Comparison of ENCODE assay signal across 8 cellular contexts in genomic region chr12:6851921-6852650, GRCh38. TPM values are rescaled to one million over a fixed set of nuclear protein-coding genes. Genes with fewer than 3 reads are reported as not detected.
DNase-seq lines count a peak whose midpoint lies in the region; ATAC-seq, FAIRE-seq and TF ChIP-seq lines count a peak whose summit lies in the region.

A gene with protein sequence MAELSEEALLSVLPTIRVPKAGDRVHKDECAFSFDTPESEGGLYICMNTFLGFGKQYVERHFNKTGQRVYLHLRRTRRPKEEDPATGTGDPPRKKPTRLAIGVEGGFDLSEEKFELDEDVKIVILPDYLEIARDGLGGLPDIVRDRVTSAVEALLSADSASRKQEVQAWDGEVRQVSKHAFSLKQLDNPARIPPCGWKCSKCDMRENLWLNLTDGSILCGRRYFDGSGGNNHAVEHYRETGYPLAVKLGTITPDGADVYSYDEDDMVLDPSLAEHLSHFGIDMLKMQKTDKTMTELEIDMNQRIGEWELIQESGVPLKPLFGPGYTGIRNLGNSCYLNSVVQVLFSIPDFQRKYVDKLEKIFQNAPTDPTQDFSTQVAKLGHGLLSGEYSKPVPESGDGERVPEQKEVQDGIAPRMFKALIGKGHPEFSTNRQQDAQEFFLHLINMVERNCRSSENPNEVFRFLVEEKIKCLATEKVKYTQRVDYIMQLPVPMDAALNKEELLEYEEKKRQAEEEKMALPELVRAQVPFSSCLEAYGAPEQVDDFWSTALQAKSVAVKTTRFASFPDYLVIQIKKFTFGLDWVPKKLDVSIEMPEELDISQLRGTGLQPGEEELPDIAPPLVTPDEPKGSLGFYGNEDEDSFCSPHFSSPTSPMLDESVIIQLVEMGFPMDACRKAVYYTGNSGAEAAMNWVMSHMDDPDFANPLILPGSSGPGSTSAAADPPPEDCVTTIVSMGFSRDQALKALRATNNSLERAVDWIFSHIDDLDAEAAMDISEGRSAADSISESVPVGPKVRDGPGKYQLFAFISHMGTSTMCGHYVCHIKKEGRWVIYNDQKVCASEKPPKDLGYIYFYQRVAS (plus strand): TSS chr12:6852150. CDS start chr12:6852180, 30 bp downstream.

- peak; percentile 79 for ATAC-seq in GM18907 (IDR thresholded peaks at IDR 0.05; ENCODE audit: unreplicated experiment)
- peak; percentile 68 for ATAC-seq in HG03159 (IDR thresholded peaks at IDR 0.05; ENCODE audit: unreplicated experiment)

- POLR2A ChIA-PET in AG04449 (lab: Yijun Ruan, JAX), result interaction anchor here (1.0 to 8.8 kb wide), 11 partner anchors 11 to 313 kb away, joined by 3 to 164 read pairs (median 8); partner anchors contain the start of genes GNB3, MLF2, P3H3 and PTMS

- CTCF ChIA-PET in AG04449 (lab: Yijun Ruan, JAX), result interaction anchor here (1.1 to 18.1 kb wide), 9 partner anchors 11 to 168 kb away, joined by 3 to 316 read pairs (median 12); partner anchors contain the start of genes GNB3, MLF2, P3H3 and PTMS

- H3K4me3 ChIP-seq in AG04449 (ENCODE audit: low read depth, low read length), result peak within 1 kb of the TSS; percentile 98
- H3K4me3 ChIP-seq in WI38 (ENCODE audit: low read depth, low read length), result peak within 1 kb of the TSS; percentile 65
- peak within 1 kb of the TSS; percentile 79 for H3K4me3 ChIP-seq in bronchial epithelial cell (ENCODE audit: low read depth, low read length)
- H3K4me3 ChIP-seq in iPS-20b (ENCODE audit: low read length), result peak within 1 kb of the TSS; percentile 77
- peak within 1 kb of the TSS; percentile 54 to 55 for H3K4me3 ChIP-seq in small intestine (ENCODE audit: low read depth in 1 of 2, low read length in 2 of 2)

- no peak for TF ChIP-seq CTCF in AG04449 (IDR thresholded peaks at IDR 0.05; ENCODE audit: insufficient read depth, low read length, missing control alignments)
- TF ChIP-seq CTCF in WI38 (IDR thresholded peaks at IDR 0.05; ENCODE audit: low read depth, low read length), result no peak
- no peak for TF ChIP-seq CTCF in bronchial epithelial cell (IDR thresholded peaks at IDR 0.05; ENCODE audit: insufficient read depth, low read length, severe bottlenecking)

- 0% methylated on average over 65 of the region's 65 CpGs for WGBS in small intestine, 3 donors

- H3K36me3 ChIP-seq in bronchial epithelial cell (ENCODE audit: control insufficient read depth, insufficient read depth, low read length), result peaks cover 8% of the 10 kb centered on the region
- H3K36me3 ChIP-seq in iPS-20b (ENCODE audit: insufficient read depth, low read depth, low read length), result peaks cover 53% of the 10 kb centered on the region
- peaks cover 3 to 5% of the 10 kb centered on the region in 2 donors for H3K36me3 ChIP-seq in small intestine (ENCODE audit: control insufficient read depth in 2 of 2, insufficient read depth in 2 of 2, low read length in 2 of 2)

- H3K9me3 ChIP-seq in iPS-20b (ENCODE audit: insufficient read depth, low read depth, low read length), result no peaks in the 10 kb centered on the region
- H3K9me3 ChIP-seq in small intestine (ENCODE audit: control insufficient read depth, low read depth), result no peaks in the 10 kb centered on the region

- DNase-seq in AG04449 (ENCODE audit: low read depth, low spot score) (peak; percentile 97), NCI-H2227 treated with DMSO at 0.1 percent for 48 hours (lab: John Stamatoyannopoulos, UW) (peak; percentile 97), bronchial epithelial cell (ENCODE audit: low read depth) (peak; percentile 98), small intestine (peak; percentile 100)

- H3K4me1 ChIP-seq in iPS-20b (ENCODE audit: insufficient read depth, low read length) (peaks cover 9% of the 10 kb centered on the region; the same call in 1 of the 2 replicates), small intestine (ENCODE audit: control insufficient read depth in 2 of 2, insufficient read depth in 1 of 2, low read depth in 1 of 2, low read length in 1 of 2) (peaks cover 0 to 5% of the 10 kb centered on the region in 2 donors)

- H3K27ac ChIP-seq in iPS-20b (ENCODE audit: low read length) (peak within 1 kb of the TSS; percentile 80), small intestine (ENCODE audit: low read depth in 1 of 2, low read length in 1 of 2) (peak within 1 kb of the TSS; percentile 92 to 95)

- H3K9ac ChIP-seq in iPS-20b (ENCODE audit: low read depth, low read length), result peak within 1 kb of the TSS; percentile 89

- H3K27me3 ChIP-seq in bronchial epithelial cell (ENCODE audit: control insufficient read depth, insufficient read depth, low read length) (no peaks in the 10 kb centered on the region), iPS-20b (ENCODE audit: insufficient read depth, low read length) (no peaks in the 10 kb centered on the region), small intestine (ENCODE audit: control insufficient read depth in 2 of 2, insufficient read depth in 2 of 2, low read length in 2 of 2) (no peaks in the 10 kb centered on the region)

- FAIRE-seq in bronchial epithelial cell (lab: Jason Lieb, UNC), result no peak
- peak; percentile 30 for FAIRE-seq in small intestine (lab: Jason Lieb, UNC)

RNA-seq across cellular contexts. Expression of the gene that starts here (rescaled TPM):
- total RNA-seq in bronchial epithelial cell, result 45.0 and 46.9 TPM in 2 replicates
- polyA plus RNA-seq in small intestine, result 10 to 100 TPM; 31.9 to 54.0 (median 33.3) TPM

Comparison
In these comparisons a context has a peak if more than half of its experiments do, and no peak if none do; other contexts are left out.
1. Peak in every context shown above with its lines: DNase-seq, ATAC-seq, H3K4me3 ChIP-seq and H3K27ac ChIP-seq.